In genomic region chr2:205995260-205995659, GRCh38 we compare ENCODE assay signal across 1 cellular context.
TF ChIP-seq lines count a peak whose summit lies in the region.

No MANE protein-coding gene starts in this region.

TF ChIP-seq in SK-N-SH, 30 proteins besides CTCF, POLR2A, EP300 and RAD21 (continued from another document):
- TF ChIP-seq NRF1 (IDR thresholded peaks at IDR 0.05; ENCODE audit: low read depth, low read length), result no peak
- TF ChIP-seq FOSL2 (IDR thresholded peaks at IDR 0.05; ENCODE audit: borderline replicate concordance, low read depth), result no peak
- TF ChIP-seq SMC3 (IDR thresholded peaks at IDR 0.05; ENCODE audit: low read depth, low read length), result no peak
- no peak for TF ChIP-seq NFIC (IDR thresholded peaks at IDR 0.05; ENCODE audit: borderline replicate concordance)
- no peak for TF ChIP-seq FOXJ3 (CRISPR knock-in tag; IDR thresholded peaks at IDR 0.05)
- TF ChIP-seq POLR2AphosphoS5 (IDR thresholded peaks at IDR 0.05; ENCODE audit: low read depth, low read length), result no peak
- TF ChIP-seq TAF1 (IDR thresholded peaks at IDR 0.05; ENCODE audit: borderline replicate concordance, low read depth, low read length), result no peak
- TF ChIP-seq ELF1 (IDR thresholded peaks at IDR 0.05), result no peak
- no peak for TF ChIP-seq RCOR1 (IDR thresholded peaks at IDR 0.05; ENCODE audit: low read length)
